In genomic region chr1:234564035-234565029, GRCh38 we compare ENCODE assay signal across 11 cellular contexts. TPM values are rescaled to one million over a fixed set of nuclear protein-coding genes. Genes with fewer than 3 reads are reported as not detected.
DNase-seq lines count a peak whose midpoint lies in the region; ATAC-seq and TF ChIP-seq lines count a peak whose summit lies in the region.
"Had no signal": no experiment of that assay in that cellular context is flagged by ENCODE, and none has a peak within 500 bp of the region (broad histone marks: within the 10 kb centered on the region; RNA-seq: fewer than 3 reads in every experiment).

No MANE protein-coding gene starts in this region.

- ATAC-seq in esophagus mucosa (peak; percentile 99), GM18867 (IDR thresholded peaks at IDR 0.05; ENCODE audit: unreplicated experiment) (no peak), HG03045 (IDR thresholded peaks at IDR 0.05; ENCODE audit: unreplicated experiment) (no peak)
- no peak for ATAC-seq in CD8-positive, alpha-beta T cell
- ATAC-seq: naive thymus-derived CD8-positive, alpha-beta T cell had no signal

- peak overlapping the region; percentile 45 for H3K4me2 ChIP-seq in GM23248 (ENCODE audit: unreplicated experiment)

- H3K27me3 ChIP-seq in GM23248 (replicated peaks; ENCODE audit: insufficient read depth), result no peaks in the 10 kb centered on the region
- H3K27me3 ChIP-seq in CD8-positive, alpha-beta T cell (ENCODE audit: insufficient read depth, low read length), result no peaks in the 10 kb centered on the region
- H3K27me3 ChIP-seq in right atrium auricular region, result no peaks in the 10 kb centered on the region

- DNase-seq in GM23248, result peak; percentile 89
- DNase-seq in NCI-H69 (lab: John Stamatoyannopoulos, UW), result peak; percentile 60
- peak; percentile 60 for DNase-seq in putamen (ENCODE audit: low spot score)
- DNase-seq in CD8-positive, alpha-beta T cell, result no peak
- no peak for DNase-seq in right atrium auricular region (ENCODE audit: low spot score)
- DNase-seq: activated B cell treated with CpG ODN at 0.5 μM for 24 hours; naive thymus-derived CD8-positive, alpha-beta T cell; NCI-H2081 treated with DMSO at 0.1 percent for 48 hours had no signal

- intact Hi-C loops in CD8-positive, alpha-beta T cell (cut with DNase I, micrococcal nuclease), result loop anchor here in 1 of 2 experiments (1.0 kb wide), 1 partner anchor 24 kb away; no protein-coding TSS in a partner anchor

- POLR2A ChIA-PET in CD8-positive, alpha-beta T cell (lab: Charles Lee), result no interaction called here

- in situ Hi-C loops in GM23248 (cut with MboI), result no loop called here

- no peaks in the 10 kb centered on the region for H3K9me2 ChIP-seq in GM23248 (ENCODE audit: insufficient read depth)

- no peaks in the 10 kb centered on the region for H3K36me3 Mint-ChIP-seq in CD8-positive, alpha-beta T cell

- H3K36me3 ChIP-seq in GM23248 (ENCODE audit: low read depth) (no peaks in the 10 kb centered on the region), right atrium auricular region (no peaks in the 10 kb centered on the region)
- H3K36me3 ChIP-seq in CD8-positive, alpha-beta T cell (ENCODE audit: insufficient read depth, low read length), result no peaks in the 10 kb centered on the region

- WGBS in GM23248 (ENCODE audit: low coverage in 1 of 2, low lambda C conversion rate in 2 of 2, missing lambda C conversion rate in 2 of 2), 2 experiments, result 64 to 65% methylated on average over 7 of the region's 7 CpGs

- H3K9me3 ChIP-seq in GM23248 (ENCODE audit: low read depth), result no peaks in the 10 kb centered on the region
- no peaks in the 10 kb centered on the region for H3K9me3 ChIP-seq in CD8-positive, alpha-beta T cell (ENCODE audit: low read length)
- no peaks in the 10 kb centered on the region for H3K9me3 ChIP-seq in right atrium auricular region

- H3K27me3 Mint-ChIP-seq in CD8-positive, alpha-beta T cell (ENCODE audit: low read depth), result no peaks in the 10 kb centered on the region
- H3K27me3 Mint-ChIP-seq: activated B cell treated with CpG ODN at 0.5 μM for 24 hours had no signal

- no peak overlapping the region for H3K4me3 Mint-ChIP-seq in CD8-positive, alpha-beta T cell
- H3K4me3 Mint-ChIP-seq: activated B cell treated with CpG ODN at 0.5 μM for 24 hours; naive thymus-derived CD8-positive, alpha-beta T cell had no signal

- no peaks in the 10 kb centered on the region for H4K20me1 ChIP-seq in GM23248 (ENCODE audit: insufficient read depth)

- no peaks in the 10 kb centered on the region for H3K4me1 Mint-ChIP-seq in CD8-positive, alpha-beta T cell (ENCODE audit: low read depth)
- H3K4me1 Mint-ChIP-seq: activated B cell treated with CpG ODN at 0.5 μM for 24 hours; naive thymus-derived CD8-positive, alpha-beta T cell had no signal

- H3K9me3 Mint-ChIP-seq in CD8-positive, alpha-beta T cell, result no peaks in the 10 kb centered on the region
- H3K9me3 Mint-ChIP-seq: naive thymus-derived CD8-positive, alpha-beta T cell had no signal

- no peak overlapping the region for H2AFZ ChIP-seq in GM23248

- CTCF ChIA-PET in CD8-positive, alpha-beta T cell (lab: Charles Lee), result interaction anchor here (1.0 to 1.2 kb wide), 2 partner anchors 20 to 520 kb away, joined by 3 read pairs; no protein-coding TSS in a partner anchor

- H3K79me2 ChIP-seq in GM23248 (ENCODE audit: insufficient read depth), result no peaks in the 10 kb centered on the region

- H3K9ac ChIP-seq in GM23248, result no peak overlapping the region; the same call in 1 of the 2 replicates

- no peak overlapping the region for H3K4me3 ChIP-seq in GM23248
- no peak overlapping the region for H3K4me3 ChIP-seq in CD8-positive, alpha-beta T cell (ENCODE audit: low read depth, low read length)
- H3K4me3 ChIP-seq in right atrium auricular region, result no peak overlapping the region

- no peak for TF ChIP-seq CTCF in CD8-positive, alpha-beta T cell (IDR thresholded peaks at IDR 0.05)
- no peak for TF ChIP-seq CTCF in right atrium auricular region (IDR thresholded peaks at IDR 0.05)

- peaks cover 19% of the 10 kb centered on the region for H3F3A ChIP-seq in GM23248 (ENCODE audit: insufficient read depth)

- H3K4me1 ChIP-seq in GM23248 (ENCODE audit: insufficient read depth) (peaks cover 27% of the 10 kb centered on the region), right atrium auricular region (peaks cover 0 to 5% of the 10 kb centered on the region in 2 donors)
- H3K4me1 ChIP-seq in CD8-positive, alpha-beta T cell (ENCODE audit: insufficient read depth, low read length), result no peaks in the 10 kb centered on the region

- H3K27ac ChIP-seq in GM23248 (peak overlapping the region; percentile 78), right atrium auricular region (no peak overlapping the region)
- no peak overlapping the region for H3K27ac ChIP-seq in CD8-positive, alpha-beta T cell (ENCODE audit: low read depth, low read length)

- H3K27ac Mint-ChIP-seq in CD8-positive, alpha-beta T cell, result no peak overlapping the region
- H3K27ac Mint-ChIP-seq: activated B cell treated with CpG ODN at 0.5 μM for 24 hours had no signal

RNA-seq across cellular contexts. Expression of gene IRF2BP2, which starts 45.6 kb away (rescaled TPM):
- total RNA-seq in GM23248 (2014; rRNA removed; shearing (Covaris generic)), result 60.7 and 69.3 TPM in 2 replicates
- 12.9 and 13.0 TPM in 2 replicates for polyA plus RNA-seq in GM23248 (2016; fragmentation: Nextera tagmentation; extraction: Ambion mirVana)
- total RNA-seq in esophagus mucosa (78.2 TPM), right atrium auricular region (10 to 100 TPM; 74.5 to 76.3 TPM)
- total RNA-seq in CD8-positive, alpha-beta T cell, result 100 to 1,000 TPM; 707 to 714 TPM

Comparison
In these comparisons a context has a peak if more than half of its experiments do, and no peak if none do; other contexts are left out.
1. DNase-seq: peak in GM23248 (single experiment), NCI-H69 (single experiment) and putamen (single experiment); none in CD8-positive, alpha-beta T cell (0 of 7) and right atrium auricular region (single experiment).